Comparison of ENCODE assay signal across 8 cellular contexts in genomic region chr22:19177164-19178064, GRCh38. TPM values are rescaled to one million over a fixed set of nuclear protein-coding genes. Genes with fewer than 3 reads are reported as not detected.
DNase-seq lines count a peak whose midpoint lies in the region; ATAC-seq, FAIRE-seq and TF ChIP-seq lines count a peak whose summit lies in the region.

No MANE protein-coding gene starts in this region.

- H3K9me3 ChIP-seq in heart left ventricle (no peaks in the 10 kb centered on the region), K562 (replicated peaks; ENCODE audit: control insufficient read depth, insufficient read depth, low read depth, low read length) (no peaks in the 10 kb centered on the region), uterus (no peaks in the 10 kb centered on the region)

- no peak for FAIRE-seq in K562 (lab: Jason Lieb, UNC)
- FAIRE-seq in GM19239 (lab: Jason Lieb, UNC) = no peak

- BruUV-seq in K562 (replicated peaks; lab: Mats Ljungman, UMichigan) = TSS peak; percentile 56

- H3K9me3 Mint-ChIP-seq in memory B cell = no peaks in the 10 kb centered on the region

- H3K27ac Mint-ChIP-seq in memory B cell = peak overlapping the region; percentile 60

- H3K79me2 ChIP-seq in K562 (ENCODE audit: control insufficient read depth, insufficient read depth, low read length) = peaks cover 60% of the 10 kb centered on the region

- H3K36me3 ChIP-seq in heart left ventricle (no peaks in the 10 kb centered on the region), K562 (ENCODE audit: control insufficient read depth, insufficient read depth, low read length) (peaks cover 51% of the 10 kb centered on the region), uterus (no peaks in the 10 kb centered on the region)

- 37 to 57% (median 39%) methylated on average over 37 to 55 of the region's 55 CpGs for WGBS in heart left ventricle, 4 donors
- WGBS in K562 (ENCODE audit: insufficient coverage, low coverage, missing lambda C conversion rate) = 19% methylated on average over 54 of the region's 55 CpGs

- H3K27me3 ChIP-seq in heart left ventricle (no peaks in the 10 kb centered on the region), K562 (ENCODE audit: control insufficient read depth in 2 of 2, insufficient read depth in 2 of 2, low read length in 2 of 2) (peaks cover 2 to 9% of the 10 kb centered on the region in 2 experiments; a peak in 1 of 5 replicates), uterus (no peaks in the 10 kb centered on the region)

- ATAC-seq in heart left ventricle (no peak), left cardiac atrium (no peak), K562 (no peak), memory B cell (ENCODE audit: low read depth) (no peak), HG02642 (IDR thresholded peaks at IDR 0.05; ENCODE audit: poor library complexity, unreplicated experiment) (no peak)

- H2AFZ ChIP-seq in K562 (ENCODE audit: low read depth, low read length) = peak overlapping the region; percentile 90

- in situ Hi-C loops in K562 (cut with MboI) = loop anchor here (5.0 kb wide), 1 partner anchor 450 kb away; no protein-coding TSS in a partner anchor

- POLR2A ChIA-PET in K562 (lab: Yijun Ruan, JAX) = interaction anchor here (0.6 to 11.1 kb wide), 11 partner anchors 18 to 436 kb away, joined by 3 to 191 read pairs (median 3); partner anchors contain the start of genes CDC45 and UFD1

- peaks cover 25% of the 10 kb centered on the region for H3K9me1 ChIP-seq in K562 (ENCODE audit: control insufficient read depth, insufficient read depth, low read length)

- CTCF ChIA-PET in K562 (lab: Yijun Ruan, JAX; ENCODE audit: low intra/inter-chr PET ratio) = interaction anchor here (0.7 to 1.2 kb wide), 2 partner anchors 297 to 1371 kb away, joined by 3 to 4 read pairs; no protein-coding TSS in a partner anchor

- H4K20me1 ChIP-seq in K562 (replicated peaks; ENCODE audit: control insufficient read depth, insufficient read depth, low read length) = peaks cover 38% of the 10 kb centered on the region

- intact Hi-C loops in heart left ventricle (cut with DNase I) = loop anchor here in 3 of 10 donors (5.0 kb wide), 4 partner anchors 35 to 300 kb away; partner anchors contain the start of genes CDC45 (in 2 of the 3), UFD1 (in 2 of the 3), ESS2 (in 1 of the 3) and HIRA (in 1 of the 3)
- intact Hi-C loops in left cardiac atrium (cut with DNase I) = no loop called here
- intact Hi-C loops in K562 (cut with micrococcal nuclease) = loop anchor here (2.0 to 5.0 kb wide), 4 partner anchors 115 to 255 kb away; partner anchors contain the start of gene MRPL40
- intact Hi-C loops in uterus (cut with DNase I; ENCODE audit: low total_unique reads) = no loop called here

- H3K36me3 Mint-ChIP-seq in memory B cell = no peaks in the 10 kb centered on the region

- TF ChIP-seq RAD21 in K562 (CRISPR knock-in tag; conservative IDR thresholded peaks at IDR 0.05 in 1 of 2, IDR thresholded peaks at IDR 0.05 in 1 of 2) = no peak

- H3K27ac ChIP-seq in heart left ventricle (peak overlapping the region; percentile 74 to 92 (median 86)), K562 (ENCODE audit: extremely low read depth, low read depth, low read length) (peak overlapping the region; percentile 85), uterus (peak overlapping the region; percentile 82 to 94)

- H3K9ac ChIP-seq in K562 (ENCODE audit: insufficient read depth in 1 of 2, low read depth in 2 of 2, low read length in 2 of 2) = peak overlapping the region; percentile 80 to 96

- TF ChIP-seq EP300 in K562 (IDR thresholded peaks at IDR 0.05; ENCODE audit: low read length) = no peak

- H3K4me1 ChIP-seq in heart left ventricle = peaks cover 14 to 61% (median 45%) of the 10 kb centered on the region in 12 donors
- peaks cover 46 to 95% of the 10 kb centered on the region in 2 experiments for H3K4me1 ChIP-seq in K562 (replicated peaks in 1 of 2; ENCODE audit: control insufficient read depth in 2 of 2, insufficient read depth in 2 of 2, low read length in 2 of 2)
- H3K4me1 ChIP-seq in uterus = peaks cover 3 to 25% of the 10 kb centered on the region in 2 donors

- DNase-seq in heart left ventricle (no peak), left cardiac atrium (no peak), K562 (ENCODE audit: extremely low read depth in 1 of 4, low spot score in 3 of 4) (peak in 1 of 4 experiments; percentile 45), memory B cell (ENCODE audit: low spot score in 2 of 2) (no peak), uterus (no peak), GM19239 (ENCODE audit: insufficient read length, low spot score) (no peak)
- DNase-seq in stimulated activated CD4-positive, alpha-beta T cell treated with anti-CD3 and anti-CD28 coated beads, Interleukin-2, amount 100 ng/mL, for 48 hours = no peak

- H3K4me3 ChIP-seq in heart left ventricle (peak overlapping the region; percentile 77 to 99 (median 88)), K562 (peak overlapping the region; percentile 76), uterus (peak overlapping the region; percentile 44 to 80)

- H3K27me3 Mint-ChIP-seq in memory B cell = no peaks in the 10 kb centered on the region

- TF ChIP-seq POLR2A in heart left ventricle (IDR thresholded peaks at IDR 0.05) (no peak), K562 (conservative IDR thresholded peaks at IDR 0.05) (no peak), uterus (IDR thresholded peaks at IDR 0.05) (no peak)

- H3K4me1 Mint-ChIP-seq in memory B cell = peaks cover 41% of the 10 kb centered on the region

- H3K4me2 ChIP-seq in K562 (ENCODE audit: insufficient read depth, low read length) = peak overlapping the region; percentile 90

- peak overlapping the region; percentile 76 for H3K4me3 Mint-ChIP-seq in memory B cell

- TF ChIP-seq CTCF in heart left ventricle (IDR thresholded peaks at IDR 0.05) = no peak
- TF ChIP-seq CTCF in K562 (IDR thresholded peaks at IDR 0.05 in 2 of 3, conservative IDR thresholded peaks at IDR 0.05 in 1 of 3; ENCODE audit: insufficient read depth in 2 of 3, low read depth in 1 of 3, low read length in 3 of 3) = no peak; a peak in 1 of 6 replicates
- no peak for TF ChIP-seq CTCF in uterus (IDR thresholded peaks at IDR 0.05)

RNA-seq across cellular contexts. Expression of gene SLC25A1, which starts 1.1 kb away (rescaled TPM):
- total RNA-seq in heart left ventricle = 10 to 100 TPM; 16.1 to 35.8 (median 24.6) TPM
- polyA plus RNA-seq in heart left ventricle = 10 to 100 TPM; 28.4 to 28.8 TPM
- total RNA-seq in left cardiac atrium = 10 to 100 TPM; 39.0 to 48.2 TPM
- total RNA-seq in K562 (2011; cell fraction: chromatin; rRNA removed; ENCODE audit: low replicate concordance) = 34.4 and 107 TPM in 2 replicates
- total RNA-seq in K562 (2011; cell fraction: nucleolus; rRNA removed) = 114 and 122 TPM in 2 replicates
- 76.8 and 81.5 TPM in 2 replicates for total RNA-seq in K562 (2011; cell fraction: nucleoplasm; rRNA removed)
- 329 and 469 TPM in 2 replicates for total RNA-seq in K562 (2014; rRNA removed)
- total RNA-seq in K562 (2014; rRNA removed; fragmentation: Illumina TruSeq; extraction: Trizol) = 54.3 and 89.6 TPM in 2 replicates
- total RNA-seq in K562 (2015; rRNA removed; fragmentation: Illumina TruSeq; extraction: Trizol) = 109 and 119 TPM in 2 replicates
- 399 and 408 TPM in 2 replicates for total RNA-seq in K562 (2021)
- polyA plus RNA-seq in K562 (2011; rRNA removed) = 110 and 216 TPM in 2 replicates
- polyA plus RNA-seq in K562 (2011; cell fraction: cytosol; rRNA removed) = 329 and 368 TPM in 2 replicates
- 294 and 343 TPM in 2 replicates for polyA plus RNA-seq in K562 (2011; cell fraction: nucleus; rRNA removed)
- polyA plus RNA-seq in K562 (2012) = 272 and 330 TPM in 2 replicates
- polyA plus RNA-seq in K562 (2014; fragmentation: Illumina TruSeq; extraction: Trizol) = 183 and 239 TPM in 2 replicates
- 10 to 100 TPM; 11.0 to 23.7 TPM for polyA plus RNA-seq in K562 (2014; fragmentation: Nextera tagmentation; extraction: Ambion mirVana)
- 248 and 262 TPM in 2 replicates for polyA plus RNA-seq in K562 (2014; rRNA removed)
- 64.7 and 77.1 TPM in 2 replicates for polyA minus RNA-seq in K562 (2011; rRNA and poly(A)+ RNA removed)
- polyA minus RNA-seq in K562 (2011; cell fraction: cytosol; rRNA and poly(A)+ RNA removed) = 103 and 287 TPM in 2 replicates
- 46.3 and 88.1 TPM in 2 replicates for polyA minus RNA-seq in K562 (2011; cell fraction: nucleus; rRNA and poly(A)+ RNA removed)
- total RNA-seq in uterus = 10 to 100 TPM in 3 of 4 donors, 1 to 10 TPM in 1; 4.7 to 42.7 (median 27.3) TPM

RNA-seq across cellular contexts. Expression of gene GSC2, which starts 27.3 kb away (rescaled TPM):
- total RNA-seq in heart left ventricle = not detected
- not detected for polyA plus RNA-seq in heart left ventricle
- total RNA-seq in left cardiac atrium = not detected
- total RNA-seq in K562 (2011; cell fraction: chromatin; rRNA removed; ENCODE audit: low replicate concordance) = not detected in 2 replicates
- not detected in 2 replicates for total RNA-seq in K562 (2011; cell fraction: nucleolus; rRNA removed)
- not detected in 2 replicates for total RNA-seq in K562 (2011; cell fraction: nucleoplasm; rRNA removed)
- not detected in 2 replicates for total RNA-seq in K562 (2014; rRNA removed)
- total RNA-seq in K562 (2014; rRNA removed; fragmentation: Illumina TruSeq; extraction: Trizol) = not detected in 2 replicates
- not detected in 2 replicates for total RNA-seq in K562 (2015; rRNA removed; fragmentation: Illumina TruSeq; extraction: Trizol)
- total RNA-seq in K562 (2021) = not detected in 2 replicates
- not detected in 2 replicates for polyA plus RNA-seq in K562 (2011; rRNA removed)
- polyA plus RNA-seq in K562 (2011; cell fraction: cytosol; rRNA removed) = not detected in 2 replicates
- not detected in 2 replicates for polyA plus RNA-seq in K562 (2011; cell fraction: nucleus; rRNA removed)
- not detected in 2 replicates for polyA plus RNA-seq in K562 (2012)
- not detected in 2 replicates for polyA plus RNA-seq in K562 (2014; fragmentation: Illumina TruSeq; extraction: Trizol)
- not detected for polyA plus RNA-seq in K562 (2014; fragmentation: Nextera tagmentation; extraction: Ambion mirVana)
- polyA plus RNA-seq in K562 (2014; rRNA removed) = not detected in 2 replicates
- not detected in 2 replicates for polyA minus RNA-seq in K562 (2011; rRNA and poly(A)+ RNA removed)
- not detected in 2 replicates for polyA minus RNA-seq in K562 (2011; cell fraction: cytosol; rRNA and poly(A)+ RNA removed)
- not detected in 2 replicates for polyA minus RNA-seq in K562 (2011; cell fraction: nucleus; rRNA and poly(A)+ RNA removed)
- total RNA-seq in uterus = not detected

RNA-seq across cellular contexts. Expression of gene ESS2, which starts 33.0 kb away (rescaled TPM):
- total RNA-seq in heart left ventricle = 10 to 100 TPM in 4 of 9 donors, 1 to 10 TPM in 5; 7.8 to 14.4 (median 9.6) TPM
- 10 to 100 TPM; 11.2 to 14.7 TPM for polyA plus RNA-seq in heart left ventricle
- total RNA-seq in left cardiac atrium = 10 to 100 TPM in 1 of 2 donors, 1 to 10 TPM in 1; 9.8 to 10.1 TPM
- total RNA-seq in K562 (2011; cell fraction: chromatin; rRNA removed; ENCODE audit: low replicate concordance) = 22.9 and 43.9 TPM in 2 replicates
- total RNA-seq in K562 (2011; cell fraction: nucleolus; rRNA removed) = 30.7 and 33.7 TPM in 2 replicates
- total RNA-seq in K562 (2011; cell fraction: nucleoplasm; rRNA removed) = 20.2 and 27.2 TPM in 2 replicates
- 42.5 and 47.4 TPM in 2 replicates for total RNA-seq in K562 (2014; rRNA removed)
- total RNA-seq in K562 (2014; rRNA removed; fragmentation: Illumina TruSeq; extraction: Trizol) = 9.4 and 10.7 TPM in 2 replicates
- 28.3 and 30.9 TPM in 2 replicates for total RNA-seq in K562 (2015; rRNA removed; fragmentation: Illumina TruSeq; extraction: Trizol)
- 51.3 and 52.8 TPM in 2 replicates for total RNA-seq in K562 (2021)
- 26.8 and 44.0 TPM in 2 replicates for polyA plus RNA-seq in K562 (2011; rRNA removed)
- 44.3 and 59.3 TPM in 2 replicates for polyA plus RNA-seq in K562 (2011; cell fraction: cytosol; rRNA removed)
- polyA plus RNA-seq in K562 (2011; cell fraction: nucleus; rRNA removed) = 50.0 and 63.7 TPM in 2 replicates
- 34.4 and 35.2 TPM in 2 replicates for polyA plus RNA-seq in K562 (2012)
- 23.6 and 41.0 TPM in 2 replicates for polyA plus RNA-seq in K562 (2014; fragmentation: Illumina TruSeq; extraction: Trizol)
- polyA plus RNA-seq in K562 (2014; fragmentation: Nextera tagmentation; extraction: Ambion mirVana) = 1 to 10 TPM in 1 of 2 experiments, under 1 TPM in 1; 0.70 to 1.9 TPM
- 47.1 and 58.1 TPM in 2 replicates for polyA plus RNA-seq in K562 (2014; rRNA removed)
- polyA minus RNA-seq in K562 (2011; rRNA and poly(A)+ RNA removed) = 11.3 and 13.6 TPM in 2 replicates
- polyA minus RNA-seq in K562 (2011; cell fraction: cytosol; rRNA and poly(A)+ RNA removed) = 16.3 and 30.8 TPM in 2 replicates
- 11.7 and 24.3 TPM in 2 replicates for polyA minus RNA-seq in K562 (2011; cell fraction: nucleus; rRNA and poly(A)+ RNA removed)
- 10 to 100 TPM in 3 of 4 donors, 1 to 10 TPM in 1; 7.4 to 14.6 (median 12.3) TPM for total RNA-seq in uterus

RNA-seq across cellular contexts. Expression of gene TSSK2, which starts 46.3 kb away (rescaled TPM):
- total RNA-seq in heart left ventricle (under 1 TPM in 1 of 9 donors, not detected in 8; 0.12 TPM), left cardiac atrium (not detected), K562 (2014; rRNA removed) (not detected in 2 replicates), K562 (2014; rRNA removed; fragmentation: Illumina TruSeq; extraction: Trizol) (not detected in 2 replicates), K562 (2015; rRNA removed; fragmentation: Illumina TruSeq; extraction: Trizol) (not detected in 2 replicates), K562 (2021) (not detected in 2 replicates), uterus (under 1 TPM in 1 of 4 donors, not detected in 3; 0.30 TPM)
- polyA plus RNA-seq in heart left ventricle (under 1 TPM; 0.04 to 0.19 TPM), K562 (2011; rRNA removed) (not detected in 2 replicates), K562 (2014; fragmentation: Illumina TruSeq; extraction: Trizol) (not detected in 2 replicates), K562 (2014; fragmentation: Nextera tagmentation; extraction: Ambion mirVana) (not detected), K562 (2014; rRNA removed) (0.04 TPM in 1 of 2 replicates, not detected in the other)
- total RNA-seq in K562 (2011; cell fraction: chromatin; rRNA removed; ENCODE audit: low replicate concordance) = 0.21 TPM in 1 of 2 replicates, not detected in the other
- not detected in 2 replicates for total RNA-seq in K562 (2011; cell fraction: nucleolus; rRNA removed)
- total RNA-seq in K562 (2011; cell fraction: nucleoplasm; rRNA removed) = 0.22 TPM in 1 of 2 replicates, not detected in the other
- polyA plus RNA-seq in K562 (2011; cell fraction: cytosol; rRNA removed) = 0.04 TPM in 1 of 2 replicates, not detected in the other
- 0.10 TPM in 1 of 2 replicates, not detected in the other for polyA plus RNA-seq in K562 (2011; cell fraction: nucleus; rRNA removed)
- not detected in 2 replicates for polyA plus RNA-seq in K562 (2012)
- polyA minus RNA-seq in K562 (2011; rRNA and poly(A)+ RNA removed) = not detected in 2 replicates
- polyA minus RNA-seq in K562 (2011; cell fraction: cytosol; rRNA and poly(A)+ RNA removed) = not detected in 2 replicates
- polyA minus RNA-seq in K562 (2011; cell fraction: nucleus; rRNA and poly(A)+ RNA removed) = not detected in 2 replicates

RNA-seq across cellular contexts. Expression of gene DGCR2, which starts 55.2 kb away (rescaled TPM):
- total RNA-seq in heart left ventricle (10 to 100 TPM; 36.1 to 53.3 (median 41.2) TPM), left cardiac atrium (10 to 100 TPM; 30.4 to 31.4 TPM), K562 (2014; rRNA removed) (62.9 and 79.7 TPM in 2 replicates), K562 (2014; rRNA removed; fragmentation: Illumina TruSeq; extraction: Trizol) (25.0 and 31.7 TPM in 2 replicates), K562 (2015; rRNA removed; fragmentation: Illumina TruSeq; extraction: Trizol) (52.2 and 56.7 TPM in 2 replicates), K562 (2021) (101 and 103 TPM in 2 replicates), uterus (10 to 100 TPM; 18.2 to 88.9 (median 47.6) TPM)
- polyA plus RNA-seq in heart left ventricle (10 to 100 TPM; 26.0 to 51.5 TPM), K562 (2011; rRNA removed) (45.6 and 65.3 TPM in 2 replicates), K562 (2014; fragmentation: Illumina TruSeq; extraction: Trizol) (56.7 and 59.7 TPM in 2 replicates), K562 (2014; fragmentation: Nextera tagmentation; extraction: Ambion mirVana) (under 1 TPM; 0.69 to 0.70 TPM), K562 (2014; rRNA removed) (54.1 and 56.4 TPM in 2 replicates)
- total RNA-seq in K562 (2011; cell fraction: chromatin; rRNA removed; ENCODE audit: low replicate concordance) = 104 and 237 TPM in 2 replicates
- total RNA-seq in K562 (2011; cell fraction: nucleolus; rRNA removed) = 233 and 250 TPM in 2 replicates
- 163 and 192 TPM in 2 replicates for total RNA-seq in K562 (2011; cell fraction: nucleoplasm; rRNA removed)
- polyA plus RNA-seq in K562 (2011; cell fraction: cytosol; rRNA removed) = 87.9 and 92.8 TPM in 2 replicates
- 96.5 and 99.6 TPM in 2 replicates for polyA plus RNA-seq in K562 (2011; cell fraction: nucleus; rRNA removed)
- polyA plus RNA-seq in K562 (2012) = 68.2 and 87.4 TPM in 2 replicates
- 59.4 and 60.5 TPM in 2 replicates for polyA minus RNA-seq in K562 (2011; rRNA and poly(A)+ RNA removed)
- 76.8 and 101 TPM in 2 replicates for polyA minus RNA-seq in K562 (2011; cell fraction: cytosol; rRNA and poly(A)+ RNA removed)
- polyA minus RNA-seq in K562 (2011; cell fraction: nucleus; rRNA and poly(A)+ RNA removed) = 59.6 and 106 TPM in 2 replicates
